ENCODE assay signal across 16 cellular contexts in genomic region chr16:11249233-11250061, GRCh38. TPM values are rescaled to one million over a fixed set of nuclear protein-coding genes. Genes with fewer than 3 reads are reported as not detected.
A peak's percentile ranks its signal among the peaks of the same experiment; 100 is the strongest.
DNase-seq lines count a peak whose midpoint lies in the region; ATAC-seq lines count a peak whose summit lies in the region.
"Had no signal": no experiment of that assay in that cellular context is flagged by ENCODE, and none has a peak within 500 bp of the region (broad histone marks: within the 10 kb centered on the region; RNA-seq: fewer than 3 reads in every experiment).

No MANE protein-coding gene starts in this region.

- POLR2A ChIA-PET in activated CD4-positive, alpha-beta T cell treated with anti-CD3 and anti-CD28 coated beads, Interleukin-2, amount 10 ng/mL, durations not matched to agents 7 days and 5 days (lab: Charles Lee), result interaction anchor here (0.9 to 1.0 kb wide), 2 partner anchors 14 to 149 kb away, joined by 3 read pairs; no protein-coding TSS in a partner anchor
- POLR2A ChIA-PET in naive thymus-derived CD4-positive, alpha-beta T cell (lab: Charles Lee), result no interaction called here

- H3K27me3 ChIP-seq in naive thymus-derived CD4-positive, alpha-beta T cell (ENCODE audit: control insufficient read depth in 2 of 2, insufficient read depth in 2 of 2, low read length in 2 of 2), result no peaks in the 10 kb centered on the region
- H3K27me3 ChIP-seq: heart right ventricle had no signal

- H3K27ac ChIP-seq in naive thymus-derived CD4-positive, alpha-beta T cell (ENCODE audit: low read depth, low read length), result no peak overlapping the region
- H3K27ac ChIP-seq: heart right ventricle, SK-N-MC, WERI-Rb-1 had no signal

- no peak for DNase-seq in activated CD4-positive, alpha-beta T cell treated with anti-CD3 and anti-CD28 coated beads, Interleukin-2, amount 10 ng/mL, durations not matched to agents 7 days and 5 days
- no peak for DNase-seq in activated CD4-positive, alpha-beta T cell treated with anti-CD3 and anti-CD28 coated beads, Interleukin-2, amount 50 U/mL, for 1 hour
- DNase-seq in T-helper 2 cell treated with Interferon-gamma antibody and Interleukin-4, amounts not matched to agents 5 μg/mL and 100 μg/mL, for 36 hours (ENCODE audit: low spot score), result no peak
- DNase-seq in naive thymus-derived CD4-positive, alpha-beta T cell, result no peak
- DNase-seq in amygdala (lab: John Stamatoyannopoulos, UW) (no peak), NCI-H1048 (lab: John Stamatoyannopoulos, UW) (no peak)
- DNase-seq: activated naive CD4-positive, alpha-beta T cell; heart right ventricle; left cardiac atrium; WERI-Rb-1 had no signal

- no peaks in the 10 kb centered on the region for H3K9me3 Mint-ChIP-seq in activated CD4-positive, alpha-beta T cell treated with anti-CD3 and anti-CD28 coated beads, Interleukin-2, amount 10 ng/mL, durations not matched to agents 7 days and 5 days
- no peaks in the 10 kb centered on the region for H3K9me3 Mint-ChIP-seq in T-helper 2 cell treated with Interferon-gamma antibody and Interleukin-4, amounts not matched to agents 5 μg/mL and 100 μg/mL, for 36 hours
- H3K9me3 Mint-ChIP-seq in naive thymus-derived CD4-positive, alpha-beta T cell, result no peaks in the 10 kb centered on the region
- H3K9me3 Mint-ChIP-seq: central memory CD8-positive, alpha-beta T cell had no signal

- peaks cover 70% of the 10 kb centered on the region for H3K4me1 Mint-ChIP-seq in activated CD4-positive, alpha-beta T cell treated with anti-CD3 and anti-CD28 coated beads, Interleukin-2, amount 10 ng/mL, durations not matched to agents 7 days and 5 days
- H3K4me1 Mint-ChIP-seq in T-helper 2 cell treated with Interferon-gamma antibody and Interleukin-4, amounts not matched to agents 5 μg/mL and 100 μg/mL, for 36 hours (ENCODE audit: low read depth), result peaks cover 48% of the 10 kb centered on the region
- H3K4me1 Mint-ChIP-seq in naive thymus-derived CD4-positive, alpha-beta T cell, result peaks cover 17 to 69% (median 32%) of the 10 kb centered on the region in 7 donors

- no peak overlapping the region for H3K4me3 ChIP-seq in naive thymus-derived CD4-positive, alpha-beta T cell (ENCODE audit: low read length)
- H3K4me3 ChIP-seq: heart right ventricle, SK-N-MC had no signal

- peaks cover 25 to 31% of the 10 kb centered on the region in 2 donors for H3K4me1 ChIP-seq in naive thymus-derived CD4-positive, alpha-beta T cell (ENCODE audit: control insufficient read depth in 2 of 2, insufficient read depth in 2 of 2, low read length in 2 of 2)

- no peak overlapping the region for H3K4me3 Mint-ChIP-seq in activated CD4-positive, alpha-beta T cell treated with anti-CD3 and anti-CD28 coated beads, Interleukin-2, amount 10 ng/mL, durations not matched to agents 7 days and 5 days
- H3K4me3 Mint-ChIP-seq in T-helper 2 cell treated with Interferon-gamma antibody and Interleukin-4, amounts not matched to agents 5 μg/mL and 100 μg/mL, for 36 hours, result no peak overlapping the region
- no peak overlapping the region for H3K4me3 Mint-ChIP-seq in naive thymus-derived CD4-positive, alpha-beta T cell
- H3K4me3 Mint-ChIP-seq: central memory CD8-positive, alpha-beta T cell had no signal

- intact Hi-C loops in naive thymus-derived CD4-positive, alpha-beta T cell (cut with micrococcal nuclease), result loop anchor here (10.0 kb wide), 4 partner anchors 195 to 835 kb away; partner anchors contain the start of genes LITAF (in 1 of the 2) and NUBP1 (in 1 of the 2)

- H3K36me3 Mint-ChIP-seq in activated CD4-positive, alpha-beta T cell treated with anti-CD3 and anti-CD28 coated beads, Interleukin-2, amount 10 ng/mL, durations not matched to agents 7 days and 5 days (ENCODE audit: low read depth), result peaks cover 74% of the 10 kb centered on the region
- H3K36me3 Mint-ChIP-seq in T-helper 2 cell treated with Interferon-gamma antibody and Interleukin-4, amounts not matched to agents 5 μg/mL and 100 μg/mL, for 36 hours (ENCODE audit: low read depth), result peaks cover 67% of the 10 kb centered on the region
- H3K36me3 Mint-ChIP-seq in naive thymus-derived CD4-positive, alpha-beta T cell, result peaks cover 0 to 49% (median 5%) of the 10 kb centered on the region in 5 donors

- H3K9me3 ChIP-seq in naive thymus-derived CD4-positive, alpha-beta T cell (ENCODE audit: control insufficient read depth in 2 of 3, low read length in 3 of 3), result no peaks in the 10 kb centered on the region
- H3K9me3 ChIP-seq: heart right ventricle had no signal

- CTCF ChIA-PET in activated CD4-positive, alpha-beta T cell treated with anti-CD3 and anti-CD28 coated beads, Interleukin-2, amount 10 ng/mL, durations not matched to agents 7 days and 5 days (lab: Charles Lee), result interaction anchor here (0.5 to 1.5 kb wide), 2 partner anchors 55 to 285 kb away, joined by 3 read pairs; no protein-coding TSS in a partner anchor
- CTCF ChIA-PET in naive thymus-derived CD4-positive, alpha-beta T cell (lab: Charles Lee), result no interaction called here

- H3K27ac Mint-ChIP-seq in activated CD4-positive, alpha-beta T cell treated with anti-CD3 and anti-CD28 coated beads, Interleukin-2, amount 10 ng/mL, durations not matched to agents 7 days and 5 days, result peak overlapping the region; percentile 54
- peak overlapping the region; percentile 65 for H3K27ac Mint-ChIP-seq in T-helper 2 cell treated with Interferon-gamma antibody and Interleukin-4, amounts not matched to agents 5 μg/mL and 100 μg/mL, for 36 hours
- H3K27ac Mint-ChIP-seq in naive thymus-derived CD4-positive, alpha-beta T cell, result peak overlapping the region in 7 of 9 donors; percentile 17 to 78 (median 62)

- peaks cover 0 to 6% (median 0%) of the 10 kb centered on the region in 3 experiments for H3K36me3 ChIP-seq in naive thymus-derived CD4-positive, alpha-beta T cell (ENCODE audit: control insufficient read depth in 2 of 3, insufficient read depth in 3 of 3, low read length in 3 of 3)
- H3K36me3 ChIP-seq: WERI-Rb-1 had no signal

- no peaks in the 10 kb centered on the region for H3K27me3 Mint-ChIP-seq in activated CD4-positive, alpha-beta T cell treated with anti-CD3 and anti-CD28 coated beads, Interleukin-2, amount 10 ng/mL, durations not matched to agents 7 days and 5 days
- no peaks in the 10 kb centered on the region for H3K27me3 Mint-ChIP-seq in T-helper 2 cell treated with Interferon-gamma antibody and Interleukin-4, amounts not matched to agents 5 μg/mL and 100 μg/mL, for 36 hours (ENCODE audit: low read depth)
- no peaks in the 10 kb centered on the region for H3K27me3 Mint-ChIP-seq in naive thymus-derived CD4-positive, alpha-beta T cell
- H3K27me3 Mint-ChIP-seq: central memory CD8-positive, alpha-beta T cell had no signal

- ATAC-seq in naive thymus-derived CD4-positive, alpha-beta T cell, result no peak
- ATAC-seq: left cardiac atrium had no signal

RNA-seq across cellular contexts. Expression of gene SOCS1, which starts 6.6 kb away (rescaled TPM):
- 100 to 1,000 TPM; 127 to 133 TPM for total RNA-seq in activated CD4-positive, alpha-beta T cell treated with anti-CD3 and anti-CD28 coated beads, Interleukin-2, amount 10 ng/mL, durations not matched to agents 7 days and 5 days
- 100 to 1,000 TPM in 1 of 5 experiments, 10 to 100 TPM in 4; 12.8 to 191 (median 46.8) TPM for total RNA-seq in naive thymus-derived CD4-positive, alpha-beta T cell
- 10 to 100 TPM; 15.2 to 15.7 TPM for polyA plus RNA-seq in naive thymus-derived CD4-positive, alpha-beta T cell

RNA-seq across cellular contexts. Expression of gene TNP2, which starts 19.7 kb away (rescaled TPM):
- not detected for total RNA-seq in activated CD4-positive, alpha-beta T cell treated with anti-CD3 and anti-CD28 coated beads, Interleukin-2, amount 10 ng/mL, durations not matched to agents 7 days and 5 days
- not detected for total RNA-seq in naive thymus-derived CD4-positive, alpha-beta T cell
- polyA plus RNA-seq in naive thymus-derived CD4-positive, alpha-beta T cell, result not detected
- total RNA-seq: A673, heart right ventricle, HT-29, left cardiac atrium, pulmonary artery endothelial cell, urinary bladder had no signal
- polyA plus RNA-seq: heart right ventricle, urinary bladder had no signal

RNA-seq across cellular contexts. Expression of gene PRM3, which starts 24.0 kb away (rescaled TPM):
- not detected for total RNA-seq in activated CD4-positive, alpha-beta T cell treated with anti-CD3 and anti-CD28 coated beads, Interleukin-2, amount 10 ng/mL, durations not matched to agents 7 days and 5 days
- not detected for total RNA-seq in naive thymus-derived CD4-positive, alpha-beta T cell
- polyA plus RNA-seq in naive thymus-derived CD4-positive, alpha-beta T cell, result not detected
- total RNA-seq: A673, heart right ventricle, HT-29, left cardiac atrium, pulmonary artery endothelial cell, urinary bladder had no signal
- polyA plus RNA-seq: heart right ventricle, urinary bladder had no signal

RNA-seq across cellular contexts. Expression of gene PRM2, which starts 26.8 kb away (rescaled TPM):
- not detected for total RNA-seq in activated CD4-positive, alpha-beta T cell treated with anti-CD3 and anti-CD28 coated beads, Interleukin-2, amount 10 ng/mL, durations not matched to agents 7 days and 5 days
- total RNA-seq in naive thymus-derived CD4-positive, alpha-beta T cell, result not detected
- not detected for polyA plus RNA-seq in naive thymus-derived CD4-positive, alpha-beta T cell
- total RNA-seq: A673, heart right ventricle, HT-29, left cardiac atrium, pulmonary artery endothelial cell, urinary bladder had no signal
- polyA plus RNA-seq: heart right ventricle, urinary bladder had no signal

RNA-seq across cellular contexts. Expression of gene PRM1, which starts 31.7 kb away (rescaled TPM):
- not detected for total RNA-seq in activated CD4-positive, alpha-beta T cell treated with anti-CD3 and anti-CD28 coated beads, Interleukin-2, amount 10 ng/mL, durations not matched to agents 7 days and 5 days
- total RNA-seq in naive thymus-derived CD4-positive, alpha-beta T cell, result not detected
- not detected for polyA plus RNA-seq in naive thymus-derived CD4-positive, alpha-beta T cell
- total RNA-seq: A673, heart right ventricle, HT-29, left cardiac atrium, pulmonary artery endothelial cell, urinary bladder had no signal
- polyA plus RNA-seq: heart right ventricle, urinary bladder had no signal
